In the genomic region with DNA sequence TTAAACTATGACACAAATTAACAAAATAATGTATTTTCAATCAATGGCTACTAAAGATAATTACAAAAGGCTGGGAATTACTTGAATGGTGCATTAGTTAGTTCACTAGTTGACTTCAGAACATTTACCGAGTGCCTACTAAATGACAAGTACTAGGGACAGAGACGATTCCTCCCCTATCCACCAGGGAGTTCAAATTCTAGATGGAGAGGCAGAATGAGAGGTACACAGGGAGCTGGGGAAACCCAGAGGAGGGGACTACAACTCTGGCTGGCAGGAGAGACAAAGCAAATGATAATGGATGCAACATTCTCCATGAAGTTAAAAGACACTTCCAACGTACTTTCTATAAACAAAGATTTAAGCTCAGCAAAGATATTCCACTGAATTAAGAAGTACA, we compare ENCODE assay signal across 1 cellular context.
TF ChIP-seq lines count a peak whose summit lies in the region.

No MANE protein-coding gene starts in this region.

TF ChIP-seq in GM23338, 12 proteins besides CTCF, POLR2A, EP300 and RAD21 (continued from another document):
- TF ChIP-seq, protein P1, sequence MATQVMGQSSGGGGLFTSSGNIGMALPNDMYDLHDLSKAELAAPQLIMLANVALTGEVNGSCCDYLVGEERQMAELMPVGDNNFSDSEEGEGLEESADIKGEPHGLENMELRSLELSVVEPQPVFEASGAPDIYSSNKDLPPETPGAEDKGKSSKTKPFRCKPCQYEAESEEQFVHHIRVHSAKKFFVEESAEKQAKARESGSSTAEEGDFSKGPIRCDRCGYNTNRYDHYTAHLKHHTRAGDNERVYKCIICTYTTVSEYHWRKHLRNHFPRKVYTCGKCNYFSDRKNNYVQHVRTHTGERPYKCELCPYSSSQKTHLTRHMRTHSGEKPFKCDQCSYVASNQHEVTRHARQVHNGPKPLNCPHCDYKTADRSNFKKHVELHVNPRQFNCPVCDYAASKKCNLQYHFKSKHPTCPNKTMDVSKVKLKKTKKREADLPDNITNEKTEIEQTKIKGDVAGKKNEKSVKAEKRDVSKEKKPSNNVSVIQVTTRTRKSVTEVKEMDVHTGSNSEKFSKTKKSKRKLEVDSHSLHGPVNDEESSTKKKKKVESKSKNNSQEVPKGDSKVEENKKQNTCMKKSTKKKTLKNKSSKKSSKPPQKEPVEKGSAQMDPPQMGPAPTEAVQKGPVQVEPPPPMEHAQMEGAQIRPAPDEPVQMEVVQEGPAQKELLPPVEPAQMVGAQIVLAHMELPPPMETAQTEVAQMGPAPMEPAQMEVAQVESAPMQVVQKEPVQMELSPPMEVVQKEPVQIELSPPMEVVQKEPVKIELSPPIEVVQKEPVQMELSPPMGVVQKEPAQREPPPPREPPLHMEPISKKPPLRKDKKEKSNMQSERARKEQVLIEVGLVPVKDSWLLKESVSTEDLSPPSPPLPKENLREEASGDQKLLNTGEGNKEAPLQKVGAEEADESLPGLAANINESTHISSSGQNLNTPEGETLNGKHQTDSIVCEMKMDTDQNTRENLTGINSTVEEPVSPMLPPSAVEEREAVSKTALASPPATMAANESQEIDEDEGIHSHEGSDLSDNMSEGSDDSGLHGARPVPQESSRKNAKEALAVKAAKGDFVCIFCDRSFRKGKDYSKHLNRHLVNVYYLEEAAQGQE (IDR thresholded peaks at IDR 0.05; ENCODE audit: unreplicated experiment) = no peak
- TF ChIP-seq NANOG (IDR thresholded peaks at IDR 0.05; ENCODE audit: borderline replicate concordance) = no peak
- TF ChIP-seq CREB1 (CRISPR knock-in tag; IDR thresholded peaks at IDR 0.05; ENCODE audit: low read depth) = no peak
- no peak for TF ChIP-seq EZH2 (IDR thresholded peaks at IDR 0.05; ENCODE audit: low read depth, unreplicated experiment)
- TF ChIP-seq POLR2AphosphoS5 (IDR thresholded peaks at IDR 0.05; ENCODE audit: low read depth) = no peak
- no peak for TF ChIP-seq EZH2phosphoT487 (IDR thresholded peaks at IDR 0.05; ENCODE audit: unreplicated experiment)
TF ChIP-seq in GM23338: peak in this region for 0.
